In the genomic region with DNA sequence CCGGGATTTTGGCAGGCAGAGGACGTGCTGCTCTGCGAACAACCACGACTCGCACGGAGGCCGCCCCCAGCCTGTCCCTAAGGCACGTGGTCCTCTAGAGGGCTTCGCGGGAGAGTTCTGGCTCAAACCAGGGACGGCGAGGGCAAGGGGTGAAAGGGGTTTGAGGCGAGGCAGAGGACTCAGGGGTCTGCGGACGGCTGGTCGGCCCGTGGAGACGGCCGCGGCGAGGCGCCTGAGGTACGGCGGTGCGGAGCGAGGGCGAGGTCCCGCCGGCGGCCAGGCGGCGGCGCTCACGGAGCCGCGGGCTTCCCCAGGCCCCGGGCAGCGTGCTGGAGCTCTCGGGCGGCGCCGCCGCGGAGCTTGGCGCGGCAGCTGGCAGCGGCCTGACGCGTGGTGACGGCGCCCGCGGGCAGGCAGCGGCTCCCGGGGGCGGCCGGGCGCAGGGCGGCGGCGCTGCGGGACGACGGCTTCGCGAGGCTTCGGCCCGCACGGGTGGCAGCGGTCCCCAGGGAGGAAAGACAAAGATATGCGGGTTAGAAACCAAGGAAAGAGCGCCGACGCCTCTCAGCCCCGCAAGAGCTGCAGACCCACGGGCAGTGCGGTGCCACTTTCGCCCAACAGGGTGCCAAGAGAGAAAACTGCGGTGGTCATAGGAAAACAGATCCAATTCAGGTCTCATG, we compare ENCODE assay signal across 1 cellular context.
A peak's percentile ranks its signal among the peaks of the same experiment; 100 is the strongest.
TF ChIP-seq lines count a peak whose summit lies in the region.

No MANE protein-coding gene starts in this region.

TF ChIP-seq in K562, 482 proteins besides CTCF, POLR2A, EP300 and RAD21 (continued from another document and continues in another):
- TF ChIP-seq, protein P1, sequence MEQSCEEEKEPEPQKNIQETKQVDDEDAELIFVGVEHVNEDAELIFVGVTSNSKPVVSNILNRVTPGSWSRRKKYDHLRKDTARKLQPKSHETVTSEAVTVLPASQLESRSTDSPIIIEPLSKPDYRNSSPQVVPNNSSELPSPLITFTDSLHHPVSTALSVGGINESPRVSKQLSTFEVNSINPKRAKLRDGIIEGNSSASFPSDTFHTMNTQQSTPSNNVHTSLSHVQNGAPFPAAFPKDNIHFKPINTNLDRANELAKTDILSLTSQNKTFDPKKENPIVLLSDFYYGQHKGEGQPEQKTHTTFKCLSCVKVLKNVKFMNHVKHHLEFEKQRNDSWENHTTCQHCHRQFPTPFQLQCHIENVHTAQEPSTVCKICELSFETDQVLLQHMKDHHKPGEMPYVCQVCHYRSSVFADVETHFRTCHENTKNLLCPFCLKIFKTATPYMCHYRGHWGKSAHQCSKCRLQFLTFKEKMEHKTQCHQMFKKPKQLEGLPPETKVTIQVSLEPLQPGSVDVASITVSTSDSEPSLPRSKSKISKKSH (CRISPR knock-in tag; IDR thresholded peaks at IDR 0.05), result no peak
- peak; percentile 25; the same call in 1 of the 2 replicates for TF ChIP-seq ATF7 (IDR thresholded peaks at IDR 0.05)
- 0 out of 2 replicates have a peak, but pooled peaks have one; percentile 26 for TF ChIP-seq ZBED1 (IDR thresholded peaks at IDR 0.05)
- no peak for TF ChIP-seq PHTF2 (CRISPR knock-in tag; IDR thresholded peaks at IDR 0.05)
- TF ChIP-seq, protein P2, sequence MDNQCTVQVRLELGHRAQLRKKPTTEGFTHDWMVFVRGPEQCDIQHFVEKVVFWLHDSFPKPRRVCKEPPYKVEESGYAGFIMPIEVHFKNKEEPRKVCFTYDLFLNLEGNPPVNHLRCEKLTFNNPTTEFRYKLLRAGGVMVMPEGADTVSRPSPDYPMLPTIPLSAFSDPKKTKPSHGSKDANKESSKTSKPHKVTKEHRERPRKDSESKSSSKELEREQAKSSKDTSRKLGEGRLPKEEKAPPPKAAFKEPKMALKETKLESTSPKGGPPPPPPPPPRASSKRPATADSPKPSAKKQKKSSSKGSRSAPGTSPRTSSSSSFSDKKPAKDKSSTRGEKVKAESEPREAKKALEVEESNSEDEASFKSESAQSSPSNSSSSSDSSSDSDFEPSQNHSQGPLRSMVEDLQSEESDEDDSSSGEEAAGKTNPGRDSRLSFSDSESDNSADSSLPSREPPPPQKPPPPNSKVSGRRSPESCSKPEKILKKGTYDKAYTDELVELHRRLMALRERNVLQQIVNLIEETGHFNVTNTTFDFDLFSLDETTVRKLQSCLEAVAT (IDR thresholded peaks at IDR 0.05), result no peak
- 0 out of 2 replicates have a peak, but pooled peaks have one; percentile 20 for TF ChIP-seq ZFX (CRISPR knock-in tag; IDR thresholded peaks at IDR 0.05)
- TF ChIP-seq ZNF592 (IDR thresholded peaks at IDR 0.05), result peak; percentile 70; the same call in 1 of the 2 replicates
- 0 out of 2 replicates have a peak, but pooled peaks have one; percentile 18 for TF ChIP-seq HCFC1 (IDR thresholded peaks at IDR 0.05; ENCODE audit: low read depth, low read length)
- TF ChIP-seq, protein P3, sequence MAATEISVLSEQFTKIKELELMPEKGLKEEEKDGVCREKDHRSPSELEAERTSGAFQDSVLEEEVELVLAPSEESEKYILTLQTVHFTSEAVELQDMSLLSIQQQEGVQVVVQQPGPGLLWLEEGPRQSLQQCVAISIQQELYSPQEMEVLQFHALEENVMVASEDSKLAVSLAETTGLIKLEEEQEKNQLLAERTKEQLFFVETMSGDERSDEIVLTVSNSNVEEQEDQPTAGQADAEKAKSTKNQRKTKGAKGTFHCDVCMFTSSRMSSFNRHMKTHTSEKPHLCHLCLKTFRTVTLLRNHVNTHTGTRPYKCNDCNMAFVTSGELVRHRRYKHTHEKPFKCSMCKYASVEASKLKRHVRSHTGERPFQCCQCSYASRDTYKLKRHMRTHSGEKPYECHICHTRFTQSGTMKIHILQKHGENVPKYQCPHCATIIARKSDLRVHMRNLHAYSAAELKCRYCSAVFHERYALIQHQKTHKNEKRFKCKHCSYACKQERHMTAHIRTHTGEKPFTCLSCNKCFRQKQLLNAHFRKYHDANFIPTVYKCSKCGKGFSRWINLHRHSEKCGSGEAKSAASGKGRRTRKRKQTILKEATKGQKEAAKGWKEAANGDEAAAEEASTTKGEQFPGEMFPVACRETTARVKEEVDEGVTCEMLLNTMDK (IDR thresholded peaks at IDR 0.05; ENCODE audit: borderline replicate concordance, insufficient read depth, low read depth, low read length, poor library complexity, severe bottlenecking), result peak; percentile 56
- TF ChIP-seq, protein P4, sequence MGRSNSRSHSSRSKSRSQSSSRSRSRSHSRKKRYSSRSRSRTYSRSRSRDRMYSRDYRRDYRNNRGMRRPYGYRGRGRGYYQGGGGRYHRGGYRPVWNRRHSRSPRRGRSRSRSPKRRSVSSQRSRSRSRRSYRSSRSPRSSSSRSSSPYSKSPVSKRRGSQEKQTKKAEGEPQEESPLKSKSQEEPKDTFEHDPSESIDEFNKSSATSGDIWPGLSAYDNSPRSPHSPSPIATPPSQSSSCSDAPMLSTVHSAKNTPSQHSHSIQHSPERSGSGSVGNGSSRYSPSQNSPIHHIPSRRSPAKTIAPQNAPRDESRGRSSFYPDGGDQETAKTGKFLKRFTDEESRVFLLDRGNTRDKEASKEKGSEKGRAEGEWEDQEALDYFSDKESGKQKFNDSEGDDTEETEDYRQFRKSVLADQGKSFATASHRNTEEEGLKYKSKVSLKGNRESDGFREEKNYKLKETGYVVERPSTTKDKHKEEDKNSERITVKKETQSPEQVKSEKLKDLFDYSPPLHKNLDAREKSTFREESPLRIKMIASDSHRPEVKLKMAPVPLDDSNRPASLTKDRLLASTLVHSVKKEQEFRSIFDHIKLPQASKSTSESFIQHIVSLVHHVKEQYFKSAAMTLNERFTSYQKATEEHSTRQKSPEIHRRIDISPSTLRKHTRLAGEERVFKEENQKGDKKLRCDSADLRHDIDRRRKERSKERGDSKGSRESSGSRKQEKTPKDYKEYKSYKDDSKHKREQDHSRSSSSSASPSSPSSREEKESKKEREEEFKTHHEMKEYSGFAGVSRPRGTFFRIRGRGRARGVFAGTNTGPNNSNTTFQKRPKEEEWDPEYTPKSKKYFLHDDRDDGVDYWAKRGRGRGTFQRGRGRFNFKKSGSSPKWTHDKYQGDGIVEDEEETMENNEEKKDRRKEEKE (IDR thresholded peaks at IDR 0.05; ENCODE audit: borderline replicate concordance in 1 of 2, control insufficient read depth in 1 of 2, low read depth in 2 of 2, low read length in 1 of 2), result no peak
- TF ChIP-seq NONO (IDR thresholded peaks at IDR 0.05; ENCODE audit: low read depth in 2 of 2, low read length in 1 of 2), result peak in 1 of 2 experiments; percentile 69; a peak in 2 of 4 replicates
- peak; percentile 58; the same call in 1 of the 2 replicates for TF ChIP-seq CTBP1 (IDR thresholded peaks at IDR 0.05; ENCODE audit: borderline replicate concordance)
- peak; percentile 32; the same call in 1 of the 2 replicates for TF ChIP-seq CREM (IDR thresholded peaks at IDR 0.05; ENCODE audit: low read depth)
- TF ChIP-seq SIN3A (IDR thresholded peaks at IDR 0.05; ENCODE audit: borderline replicate concordance in 2 of 2, control insufficient read depth in 1 of 2, low read depth in 2 of 2, low read length in 2 of 2), result peak in 1 of 2 experiments; percentile 67; a peak in 1 of 4 replicates
- TF ChIP-seq RB1 (IDR thresholded peaks at IDR 0.05; ENCODE audit: low read depth), result peak; percentile 90
- TF ChIP-seq TBP (optimal IDR thresholded peaks at IDR 0.05; ENCODE audit: low read depth, low read length), result no peak
- TF ChIP-seq GATAD2B (IDR thresholded peaks at IDR 0.05; ENCODE audit: borderline replicate concordance), result peak; percentile 89
- peak; percentile 94 for TF ChIP-seq HMGN3 (IDR thresholded peaks at IDR 0.05; ENCODE audit: borderline replicate concordance, extremely low read depth, insufficient read length, low read depth, low read length)
- no peak for TF ChIP-seq BRF1 (IDR thresholded peaks at IDR 0.05; ENCODE audit: borderline replicate concordance, extremely low read depth, insufficient read length)
- TF ChIP-seq, protein P5, sequence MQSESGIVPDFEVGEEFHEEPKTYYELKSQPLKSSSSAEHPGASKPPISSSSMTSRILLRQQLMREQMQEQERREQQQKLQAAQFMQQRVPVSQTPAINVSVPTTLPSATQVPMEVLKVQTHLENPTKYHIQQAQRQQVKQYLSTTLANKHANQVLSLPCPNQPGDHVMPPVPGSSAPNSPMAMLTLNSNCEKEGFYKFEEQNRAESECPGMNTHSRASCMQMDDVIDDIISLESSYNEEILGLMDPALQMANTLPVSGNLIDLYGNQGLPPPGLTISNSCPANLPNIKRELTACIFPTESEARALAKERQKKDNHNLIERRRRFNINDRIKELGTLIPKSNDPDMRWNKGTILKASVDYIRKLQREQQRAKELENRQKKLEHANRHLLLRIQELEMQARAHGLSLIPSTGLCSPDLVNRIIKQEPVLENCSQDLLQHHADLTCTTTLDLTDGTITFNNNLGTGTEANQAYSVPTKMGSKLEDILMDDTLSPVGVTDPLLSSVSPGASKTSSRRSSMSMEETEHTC (IDR thresholded peaks at IDR 0.05), result 0 out of 2 replicates have a peak, but pooled peaks have one; percentile 5
- peak; percentile 87 for TF ChIP-seq CCNT2 (IDR thresholded peaks at IDR 0.05; ENCODE audit: borderline replicate concordance, extremely low read depth, insufficient read length, low read depth, low read length)
- peak; percentile 29; the same call in 1 of the 2 replicates for TF ChIP-seq PHF8 (IDR thresholded peaks at IDR 0.05; ENCODE audit: borderline replicate concordance, low read length)
- TF ChIP-seq, protein P6, sequence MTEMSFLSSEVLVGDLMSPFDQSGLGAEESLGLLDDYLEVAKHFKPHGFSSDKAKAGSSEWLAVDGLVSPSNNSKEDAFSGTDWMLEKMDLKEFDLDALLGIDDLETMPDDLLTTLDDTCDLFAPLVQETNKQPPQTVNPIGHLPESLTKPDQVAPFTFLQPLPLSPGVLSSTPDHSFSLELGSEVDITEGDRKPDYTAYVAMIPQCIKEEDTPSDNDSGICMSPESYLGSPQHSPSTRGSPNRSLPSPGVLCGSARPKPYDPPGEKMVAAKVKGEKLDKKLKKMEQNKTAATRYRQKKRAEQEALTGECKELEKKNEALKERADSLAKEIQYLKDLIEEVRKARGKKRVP (CRISPR knock-in tag; IDR thresholded peaks at IDR 0.05), result 0 out of 2 replicates have a peak, but pooled peaks have one; percentile 20
- peak; percentile 58 for TF ChIP-seq MAX (CRISPR knock-in tag; IDR thresholded peaks at IDR 0.05)
- TF ChIP-seq CBX1 (IDR thresholded peaks at IDR 0.05; ENCODE audit: low read depth), result no peak
